In genomic region chr10:130935051-130935450, GRCh38 we compare ENCODE assay signal across 19 cellular contexts.
DNase-seq lines count a peak whose midpoint lies in the region; ATAC-seq, FAIRE-seq and TF ChIP-seq lines count a peak whose summit lies in the region.
"Had no signal": no experiment of that assay in that cellular context is flagged by ENCODE, and none has a peak within 500 bp of the region (broad histone marks: within the 10 kb centered on the region; RNA-seq: fewer than 3 reads in every experiment).

No MANE protein-coding gene starts in this region.

- peaks cover 89% of the 10 kb centered on the region for H3K9me3 Mint-ChIP-seq in GM23338
- H3K9me3 Mint-ChIP-seq: activated CD4-positive, alpha-beta T cell treated with anti-CD3 and anti-CD28 coated beads, Interleukin-2, amount 10 ng/mL, durations not matched to agents 7 days and 5 days; activated naive CD8-positive, alpha-beta T cell treated with anti-CD3 and anti-CD28 coated beads, Interleukin-2, amount 10 ng/mL, durations not matched to agents 7 days and 5 days; activated T-helper 17 cell treated with anti-CD3 and anti-CD28 coated beads, Interleukin-2, amount 50 U/mL, for 72 hours had no signal

- no peak overlapping the region for H3K56ac ChIP-seq in H1 (replicated peaks; ENCODE audit: insufficient read length, low read depth, low read length)

- H2BK15ac ChIP-seq in H1 (ENCODE audit: low read length) = no peak overlapping the region

- no peak overlapping the region for H3K14ac ChIP-seq in H1 (ENCODE audit: insufficient read length)

- CTCF ChIA-PET in H1 (lab: Charles Lee; ENCODE audit: partially characterized antibody) = interaction anchor here (0.6 to 3.1 kb wide), 5 partner anchors 8 to 421 kb away, joined by 3 to 8 read pairs (median 3); no protein-coding TSS in a partner anchor

- no peak overlapping the region for H2BK120ac ChIP-seq in H1 (replicated peaks; ENCODE audit: low read depth, low read length)

- TF ChIP-seq EP300 in H1 (IDR thresholded peaks at IDR 0.05; ENCODE audit: borderline replicate concordance in 1 of 2, low read depth in 2 of 2, low read length in 2 of 2) (no peak), ovary (IDR thresholded peaks at IDR 0.05) (no peak)

- no peak overlapping the region for H4K91ac ChIP-seq in H1 (replicated peaks; ENCODE audit: insufficient read length, low read length)

- no peak for TF ChIP-seq RAD21 in H1 (IDR thresholded peaks at IDR 0.05 in 1 of 2, conservative IDR thresholded peaks at IDR 0.05 in 1 of 2; ENCODE audit: low read depth in 2 of 2, low read length in 2 of 2)

- FAIRE-seq in H1 (lab: Jason Lieb, UNC) = no peak

- H3K27ac ChIP-seq in GM23338 (ENCODE audit: low read depth) = no peak overlapping the region
- no peak overlapping the region for H3K27ac ChIP-seq in H1 (ENCODE audit: low read depth, low read length)
- no peak overlapping the region for H3K27ac ChIP-seq in ovary
- H3K27ac ChIP-seq: brain microvascular endothelial cell had no signal

- H3K27ac Mint-ChIP-seq in GM23338 = no peak overlapping the region
- H3K27ac Mint-ChIP-seq: activated CD4-positive, alpha-beta T cell treated with anti-CD3 and anti-CD28 coated beads, Interleukin-2, amount 10 ng/mL, durations not matched to agents 7 days and 5 days; activated naive CD8-positive, alpha-beta T cell treated with anti-CD3 and anti-CD28 coated beads, Interleukin-2, amount 10 ng/mL, durations not matched to agents 7 days and 5 days; activated T-helper 17 cell treated with anti-CD3 and anti-CD28 coated beads, Interleukin-2, amount 50 U/mL, for 72 hours; stimulated activated effector memory CD8-positive, alpha-beta T cell treated with anti-CD3 and anti-CD28 coated beads, Interleukin-12 subunit alpha, Interleukin-12 subunit beta, amount 100 ng/mL, for 72 hours had no signal

- 0 out of 2 replicates have a peak overlapping the region, but pooled peaks have one; percentile 1 for H2BK12ac ChIP-seq in H1 (ENCODE audit: low read depth, low read length)

- H3K4me3 ChIP-seq in GM23338 (no peak overlapping the region), H1 (ENCODE audit: extremely low read depth in 1 of 4, insufficient read depth in 2 of 4, low read depth in 3 of 4, low read length in 4 of 4) (no peak overlapping the region), ovary (no peak overlapping the region), foreskin fibroblast (ENCODE audit: low read depth in 1 of 2, low read length in 2 of 2) (no peak overlapping the region)

- intact Hi-C loops in ovary (cut with DNase I) = no loop called here

- no peak overlapping the region for H3K4me3 Mint-ChIP-seq in GM23338
- H3K4me3 Mint-ChIP-seq: activated CD4-positive, alpha-beta T cell treated with anti-CD3 and anti-CD28 coated beads, Interleukin-2, amount 10 ng/mL, durations not matched to agents 7 days and 5 days; activated naive CD8-positive, alpha-beta T cell treated with anti-CD3 and anti-CD28 coated beads, Interleukin-2, amount 10 ng/mL, durations not matched to agents 7 days and 5 days; activated T-helper 17 cell treated with anti-CD3 and anti-CD28 coated beads, Interleukin-2, amount 50 U/mL, for 72 hours; stimulated activated effector memory CD8-positive, alpha-beta T cell treated with anti-CD3 and anti-CD28 coated beads, Interleukin-12 subunit alpha, Interleukin-12 subunit beta, amount 100 ng/mL, for 72 hours had no signal

- H3K4me1 ChIP-seq in GM23338 (ENCODE audit: insufficient read depth) (peaks cover 12% of the 10 kb centered on the region; the same call in 1 of the 2 replicates), H1 (replicated peaks in 1 of 4; ENCODE audit: control insufficient read depth in 3 of 4, insufficient read depth in 4 of 4, low read length in 3 of 4) (peaks cover 8 to 18% (median 9%) of the 10 kb centered on the region in 4 experiments), ovary (ENCODE audit: insufficient read depth) (peaks cover 11% of the 10 kb centered on the region)

- H3K36me3 ChIP-seq in GM23338 (ENCODE audit: insufficient read depth) = no peaks in the 10 kb centered on the region
- H3K36me3 ChIP-seq in H1 (ENCODE audit: control insufficient read depth in 2 of 4, insufficient read depth in 4 of 4, low read length in 3 of 4) = no peaks in the 10 kb centered on the region
- H3K36me3 ChIP-seq in ovary = no peaks in the 10 kb centered on the region
- H3K36me3 ChIP-seq: brain microvascular endothelial cell had no signal

- TF ChIP-seq POLR2A in H1 (IDR thresholded peaks at IDR 0.05; ENCODE audit: control extremely low read depth in 1 of 2, low read depth in 2 of 2, low read length in 2 of 2) (no peak), ovary (IDR thresholded peaks at IDR 0.05) (no peak)

- no peak overlapping the region for H2AFZ ChIP-seq in GM23338
- no peak overlapping the region for H2AFZ ChIP-seq in H1 (ENCODE audit: low read length)

- H3K23me2 ChIP-seq in H1 (ENCODE audit: low read depth, low read length) = no peaks in the 10 kb centered on the region

- ATAC-seq in GM23338 (peak; percentile 45), HG02798 (IDR thresholded peaks at IDR 0.05; ENCODE audit: poor library complexity, unreplicated experiment) (no peak)
- ATAC-seq: activated T-helper 17 cell treated with anti-CD3 and anti-CD28 coated beads, Interleukin-2, amount 50 U/mL, for 72 hours; HCT116; PC-3; stimulated activated effector memory CD8-positive, alpha-beta T cell treated with anti-CD3 and anti-CD28 coated beads, Interleukin-12 subunit alpha, Interleukin-12 subunit beta, amount 100 ng/mL, for 72 hours had no signal

- H4K20me1 ChIP-seq in GM23338 (replicated peaks; ENCODE audit: insufficient read depth) (no peaks in the 10 kb centered on the region), H1 (replicated peaks in 1 of 2; ENCODE audit: control insufficient read depth in 1 of 2, insufficient read depth in 2 of 2, low read length in 2 of 2) (no peaks in the 10 kb centered on the region)

- no peak overlapping the region for H3K4ac ChIP-seq in H1 (replicated peaks; ENCODE audit: insufficient read length, low read depth, low read length)

- H3K4me1 Mint-ChIP-seq in GM23338 = peaks cover 24% of the 10 kb centered on the region
- H3K4me1 Mint-ChIP-seq: activated CD4-positive, alpha-beta T cell treated with anti-CD3 and anti-CD28 coated beads, Interleukin-2, amount 10 ng/mL, durations not matched to agents 7 days and 5 days; activated naive CD8-positive, alpha-beta T cell treated with anti-CD3 and anti-CD28 coated beads, Interleukin-2, amount 10 ng/mL, durations not matched to agents 7 days and 5 days; activated T-helper 17 cell treated with anti-CD3 and anti-CD28 coated beads, Interleukin-2, amount 50 U/mL, for 72 hours; stimulated activated effector memory CD8-positive, alpha-beta T cell treated with anti-CD3 and anti-CD28 coated beads, Interleukin-12 subunit alpha, Interleukin-12 subunit beta, amount 100 ng/mL, for 72 hours had no signal

- H3K9me2 ChIP-seq in GM23338 (ENCODE audit: insufficient read depth) = 0 out of 2 replicates have a peak, but pooled peaks cover 4% of the 10 kb centered on the region

- H3F3A ChIP-seq in GM23338 (replicated peaks; ENCODE audit: low read depth) = no peaks in the 10 kb centered on the region

- H3K9me3 ChIP-seq in H1 (ENCODE audit: insufficient read depth in 2 of 2, low read depth in 1 of 2, low read length in 1 of 2) (no peaks in the 10 kb centered on the region), ovary (no peaks in the 10 kb centered on the region)

- no peak overlapping the region for H3K9ac ChIP-seq in H1 (replicated peaks in 1 of 4; ENCODE audit: extremely low read depth in 1 of 4, low read depth in 3 of 4, low read length in 3 of 4)

- peaks cover 28% of the 10 kb centered on the region for H3K36me3 Mint-ChIP-seq in GM23338 (ENCODE audit: low read depth)
- H3K36me3 Mint-ChIP-seq: activated naive CD8-positive, alpha-beta T cell treated with anti-CD3 and anti-CD28 coated beads, Interleukin-2, amount 10 ng/mL, durations not matched to agents 7 days and 5 days; stimulated activated effector memory CD8-positive, alpha-beta T cell treated with anti-CD3 and anti-CD28 coated beads, Interleukin-12 subunit alpha, Interleukin-12 subunit beta, amount 100 ng/mL, for 72 hours had no signal

- H3K18ac ChIP-seq in H1 (ENCODE audit: extremely low read depth, low read length) = no peak overlapping the region

- H3K27me3 ChIP-seq in GM23338 (ENCODE audit: insufficient read depth) = no peaks in the 10 kb centered on the region
- no peaks in the 10 kb centered on the region for H3K27me3 ChIP-seq in H1 (replicated peaks in 1 of 4; ENCODE audit: control insufficient read depth in 3 of 4, extremely low read depth in 1 of 4, insufficient read depth in 3 of 4, low read length in 3 of 4)
- H3K27me3 ChIP-seq in ovary = no peaks in the 10 kb centered on the region
- H3K27me3 ChIP-seq: brain microvascular endothelial cell had no signal

- no peak overlapping the region for H2AK5ac ChIP-seq in H1 (ENCODE audit: low read depth, low read length)

- H3K23ac ChIP-seq in H1 (ENCODE audit: insufficient read length) = no peak overlapping the region

- peaks cover 4% of the 10 kb centered on the region for H3K27me3 Mint-ChIP-seq in GM23338 (ENCODE audit: insufficient read depth, low read depth, poor library complexity)
- H3K27me3 Mint-ChIP-seq: activated CD4-positive, alpha-beta T cell treated with anti-CD3 and anti-CD28 coated beads, Interleukin-2, amount 10 ng/mL, durations not matched to agents 7 days and 5 days; activated naive CD8-positive, alpha-beta T cell treated with anti-CD3 and anti-CD28 coated beads, Interleukin-2, amount 10 ng/mL, durations not matched to agents 7 days and 5 days had no signal

- no peaks in the 10 kb centered on the region for H3K79me1 ChIP-seq in H1 (ENCODE audit: low read depth, low read length)

- H2BK5ac ChIP-seq in H1 (ENCODE audit: low read depth, low read length) = peak overlapping the region; percentile 5; the same call in 1 of the 2 replicates

- H4K5ac ChIP-seq in H1 (ENCODE audit: insufficient read length, low read depth, low read length) = no peak overlapping the region

- H4K8ac ChIP-seq in H1 (ENCODE audit: extremely low read depth, insufficient read depth, low read length) = no peak overlapping the region

- TF ChIP-seq CTCF in GM23338 (conservative IDR thresholded peaks at IDR 0.05; ENCODE audit: low read depth in 2 of 2) = no peak
- TF ChIP-seq CTCF in H1 (IDR thresholded peaks at IDR 0.05; ENCODE audit: control extremely low read depth in 1 of 3, insufficient read depth in 1 of 3, low read depth in 1 of 3, low read length in 3 of 3) = peak in 1 of 3 experiments; percentile 13; a peak in 1 of 4 replicates
- peak in 1 of 3 donors; percentile 34 for TF ChIP-seq CTCF in ovary (IDR thresholded peaks at IDR 0.05)
- no peak for TF ChIP-seq CTCF in foreskin fibroblast (IDR thresholded peaks at IDR 0.05; ENCODE audit: low read depth, low read length)

- DNase-seq in GM23338 (ENCODE audit: low spot score) = peak; percentile 19
- DNase-seq in LoVo (ENCODE audit: low spot score) = peak; percentile 24
- no peak for DNase-seq in H1 (ENCODE audit: low read depth in 1 of 2, low spot score in 2 of 2)
- DNase-seq in ovary = peak in 4 of 5 donors; percentile 38 to 60 (median 48)
- no peak for DNase-seq in amniotic stem cell (lab: John Stamatoyannopoulos, UW)
- DNase-seq in foreskin fibroblast = no peak
- DNase-seq: activated CD4-positive, alpha-beta T cell treated with anti-CD3 and anti-CD28 coated beads, Interleukin-2, amount 10 ng/mL, durations not matched to agents 7 days and 5 days; activated naive CD8-positive, alpha-beta T cell treated with anti-CD3 and anti-CD28 coated beads, Interleukin-2, amount 10 ng/mL, durations not matched to agents 7 days and 5 days; brain microvascular endothelial cell; cortex of kidney; DND-41; mammary epithelial cell; NCI-H1694; PC-3; T-helper 1 cell had no signal

- WGBS in H1 (ENCODE audit: extremely low coverage in 1 of 2, insufficient coverage in 1 of 2, insufficient read length in 1 of 2, insufficient replicate concordance in 2 of 2, low coverage in 1 of 2, low lambda C conversion rate in 2 of 2, missing lambda C conversion rate in 1 of 2), 2 experiments = 54% methylated on average over 6 of the region's 6 CpGs; no CpG with 5 or more reads in 1 of the 2 experiments
- WGBS in ovary, 3 donors = 4 to 14% (median 11%) methylated on average over 6 of the region's 6 CpGs

- H2BK20ac ChIP-seq in H1 (ENCODE audit: low read length) = no peak overlapping the region

- no peaks in the 10 kb centered on the region for H3K79me2 ChIP-seq in GM23338 (replicated peaks; ENCODE audit: insufficient read depth)
- no peaks in the 10 kb centered on the region for H3K79me2 ChIP-seq in H1 (ENCODE audit: control insufficient read depth in 1 of 2, insufficient read depth in 2 of 2, low read length in 2 of 2)

- H3K4me2 ChIP-seq in GM23338 (no peak overlapping the region), H1 (ENCODE audit: insufficient read depth in 1 of 2, low read depth in 2 of 2, low read length in 2 of 2) (0 out of 4 replicates have a peak overlapping the region, but pooled peaks of 1 of the 2 experiments have one; percentile 46)

- POLR2A ChIA-PET in H1 (lab: Charles Lee; ENCODE audit: partially characterized antibody) = no interaction called here

Comparison
In these comparisons a context has a peak if more than half of its experiments do, and no peak if none do; other contexts are left out.
1. DNase-seq: peak in GM23338 (single experiment), LoVo (single experiment) and ovary (4 of 5); none in H1 (0 of 2), amniotic stem cell (single experiment) and foreskin fibroblast (0 of 2).